Comparison of ENCODE assay signal across 1 cellular context in the genomic region with DNA sequence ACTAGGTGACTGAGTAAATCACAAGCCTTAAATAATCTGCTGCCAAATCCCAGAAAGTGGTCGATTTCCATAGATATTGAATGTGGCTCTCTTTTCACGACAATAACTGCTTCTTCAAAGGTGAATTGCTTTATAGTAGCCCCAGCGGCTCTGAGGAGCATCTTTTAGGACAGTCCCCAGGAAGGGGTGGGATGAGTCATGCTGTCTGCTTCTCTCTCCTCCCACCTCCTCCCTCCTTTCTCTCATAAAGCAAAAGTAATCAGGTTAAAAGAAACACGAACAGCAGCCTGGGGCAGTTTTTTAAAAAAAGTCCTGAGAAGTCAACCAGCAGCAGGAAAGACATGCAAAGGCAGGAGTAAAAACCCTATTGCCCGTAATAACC.
TF ChIP-seq lines count a peak whose summit lies in the region.

No MANE protein-coding gene starts in this region.

TF ChIP-seq in HEK293, 187 proteins besides CTCF, POLR2A, EP300 and RAD21 (continued from another document and continues in another):
- TF ChIP-seq, protein P1, sequence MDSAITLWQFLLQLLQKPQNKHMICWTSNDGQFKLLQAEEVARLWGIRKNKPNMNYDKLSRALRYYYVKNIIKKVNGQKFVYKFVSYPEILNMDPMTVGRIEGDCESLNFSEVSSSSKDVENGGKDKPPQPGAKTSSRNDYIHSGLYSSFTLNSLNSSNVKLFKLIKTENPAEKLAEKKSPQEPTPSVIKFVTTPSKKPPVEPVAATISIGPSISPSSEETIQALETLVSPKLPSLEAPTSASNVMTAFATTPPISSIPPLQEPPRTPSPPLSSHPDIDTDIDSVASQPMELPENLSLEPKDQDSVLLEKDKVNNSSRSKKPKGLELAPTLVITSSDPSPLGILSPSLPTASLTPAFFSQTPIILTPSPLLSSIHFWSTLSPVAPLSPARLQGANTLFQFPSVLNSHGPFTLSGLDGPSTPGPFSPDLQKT (IDR thresholded peaks at IDR 0.05; ENCODE audit: borderline replicate concordance, low read depth, low read length) = no peak
- no peak for TF ChIP-seq ZNF843 (tag by site-specific recombination; IDR thresholded peaks at IDR 0.05)
- 0 out of 2 replicates have a peak, but pooled peaks have one; percentile 24 for TF ChIP-seq ZNF10 (tag by site-specific recombination; IDR thresholded peaks at IDR 0.05)
- peak; percentile 25; the same call in 1 of the 2 replicates for TF ChIP-seq ZFHX2 (tag by site-specific recombination; conservative IDR thresholded peaks at IDR 0.05)
- TF ChIP-seq, protein P2, sequence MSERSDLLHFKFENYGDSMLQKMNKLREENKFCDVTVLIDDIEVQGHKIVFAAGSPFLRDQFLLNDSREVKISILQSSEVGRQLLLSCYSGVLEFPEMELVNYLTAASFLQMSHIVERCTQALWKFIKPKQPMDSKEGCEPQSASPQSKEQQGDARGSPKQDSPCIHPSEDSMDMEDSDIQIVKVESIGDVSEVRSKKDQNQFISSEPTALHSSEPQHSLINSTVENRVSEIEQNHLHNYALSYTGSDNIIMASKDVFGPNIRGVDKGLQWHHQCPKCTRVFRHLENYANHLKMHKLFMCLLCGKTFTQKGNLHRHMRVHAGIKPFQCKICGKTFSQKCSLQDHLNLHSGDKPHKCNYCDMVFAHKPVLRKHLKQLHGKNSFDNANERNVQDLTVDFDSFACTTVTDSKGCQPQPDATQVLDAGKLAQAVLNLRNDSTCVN (tag by site-specific recombination; optimal IDR thresholded peaks at IDR 0.05) = no peak
- TF ChIP-seq PRDM1 (tag by site-specific recombination; IDR thresholded peaks at IDR 0.05) = peak; percentile 91
- TF ChIP-seq ZIC2 (tag by site-specific recombination; IDR thresholded peaks at IDR 0.05) = no peak
- TF ChIP-seq ZNF558 (tag by site-specific recombination; IDR thresholded peaks at IDR 0.05) = no peak
- TF ChIP-seq ZNF248 (tag by site-specific recombination; IDR thresholded peaks at IDR 0.05) = no peak
- peak; percentile 30; the same call in 1 of the 2 replicates for TF ChIP-seq SP7 (tag by site-specific recombination; IDR thresholded peaks at IDR 0.05)
- TF ChIP-seq, protein P3, sequence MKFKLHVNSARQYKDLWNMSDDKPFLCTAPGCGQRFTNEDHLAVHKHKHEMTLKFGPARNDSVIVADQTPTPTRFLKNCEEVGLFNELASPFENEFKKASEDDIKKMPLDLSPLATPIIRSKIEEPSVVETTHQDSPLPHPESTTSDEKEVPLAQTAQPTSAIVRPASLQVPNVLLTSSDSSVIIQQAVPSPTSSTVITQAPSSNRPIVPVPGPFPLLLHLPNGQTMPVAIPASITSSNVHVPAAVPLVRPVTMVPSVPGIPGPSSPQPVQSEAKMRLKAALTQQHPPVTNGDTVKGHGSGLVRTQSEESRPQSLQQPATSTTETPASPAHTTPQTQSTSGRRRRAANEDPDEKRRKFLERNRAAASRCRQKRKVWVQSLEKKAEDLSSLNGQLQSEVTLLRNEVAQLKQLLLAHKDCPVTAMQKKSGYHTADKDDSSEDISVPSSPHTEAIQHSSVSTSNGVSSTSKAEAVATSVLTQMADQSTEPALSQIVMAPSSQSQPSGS (tag by site-specific recombination; IDR thresholded peaks at IDR 0.05; ENCODE audit: low read depth) = no peak
- TF ChIP-seq ZNF341 (tag by site-specific recombination; IDR thresholded peaks at IDR 0.05; ENCODE audit: low read depth) = no peak
- no peak for TF ChIP-seq ZNF133 (tag by site-specific recombination; IDR thresholded peaks at IDR 0.05)
- no peak for TF ChIP-seq ZNF530 (tag by site-specific recombination; IDR thresholded peaks at IDR 0.05; ENCODE audit: low read depth)
- no peak for TF ChIP-seq ZNF768 (tag by site-specific recombination; IDR thresholded peaks at IDR 0.05)
- peak; percentile 31; the same call in 1 of the 2 replicates for TF ChIP-seq ZNF561 (tag by site-specific recombination; IDR thresholded peaks at IDR 0.05; ENCODE audit: borderline replicate concordance)
- TF ChIP-seq SCRT1 (tag by site-specific recombination; IDR thresholded peaks at IDR 0.05; ENCODE audit: borderline replicate concordance) = no peak
- no peak for TF ChIP-seq ZFP41 (tag by site-specific recombination; IDR thresholded peaks at IDR 0.05; ENCODE audit: borderline replicate concordance)
- TF ChIP-seq, protein P4, sequence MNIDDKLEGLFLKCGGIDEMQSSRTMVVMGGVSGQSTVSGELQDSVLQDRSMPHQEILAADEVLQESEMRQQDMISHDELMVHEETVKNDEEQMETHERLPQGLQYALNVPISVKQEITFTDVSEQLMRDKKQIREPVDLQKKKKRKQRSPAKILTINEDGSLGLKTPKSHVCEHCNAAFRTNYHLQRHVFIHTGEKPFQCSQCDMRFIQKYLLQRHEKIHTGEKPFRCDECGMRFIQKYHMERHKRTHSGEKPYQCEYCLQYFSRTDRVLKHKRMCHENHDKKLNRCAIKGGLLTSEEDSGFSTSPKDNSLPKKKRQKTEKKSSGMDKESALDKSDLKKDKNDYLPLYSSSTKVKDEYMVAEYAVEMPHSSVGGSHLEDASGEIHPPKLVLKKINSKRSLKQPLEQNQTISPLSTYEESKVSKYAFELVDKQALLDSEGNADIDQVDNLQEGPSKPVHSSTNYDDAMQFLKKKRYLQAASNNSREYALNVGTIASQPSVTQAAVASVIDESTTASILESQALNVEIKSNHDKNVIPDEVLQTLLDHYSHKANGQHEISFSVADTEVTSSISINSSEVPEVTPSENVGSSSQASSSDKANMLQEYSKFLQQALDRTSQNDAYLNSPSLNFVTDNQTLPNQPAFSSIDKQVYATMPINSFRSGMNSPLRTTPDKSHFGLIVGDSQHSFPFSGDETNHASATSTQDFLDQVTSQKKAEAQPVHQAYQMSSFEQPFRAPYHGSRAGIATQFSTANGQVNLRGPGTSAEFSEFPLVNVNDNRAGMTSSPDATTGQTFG (tag by site-specific recombination; IDR thresholded peaks at IDR 0.05; ENCODE audit: borderline replicate concordance) = no peak
- TF ChIP-seq ZNF169 (tag by site-specific recombination; IDR thresholded peaks at IDR 0.05) = no peak
- TF ChIP-seq, protein P5, sequence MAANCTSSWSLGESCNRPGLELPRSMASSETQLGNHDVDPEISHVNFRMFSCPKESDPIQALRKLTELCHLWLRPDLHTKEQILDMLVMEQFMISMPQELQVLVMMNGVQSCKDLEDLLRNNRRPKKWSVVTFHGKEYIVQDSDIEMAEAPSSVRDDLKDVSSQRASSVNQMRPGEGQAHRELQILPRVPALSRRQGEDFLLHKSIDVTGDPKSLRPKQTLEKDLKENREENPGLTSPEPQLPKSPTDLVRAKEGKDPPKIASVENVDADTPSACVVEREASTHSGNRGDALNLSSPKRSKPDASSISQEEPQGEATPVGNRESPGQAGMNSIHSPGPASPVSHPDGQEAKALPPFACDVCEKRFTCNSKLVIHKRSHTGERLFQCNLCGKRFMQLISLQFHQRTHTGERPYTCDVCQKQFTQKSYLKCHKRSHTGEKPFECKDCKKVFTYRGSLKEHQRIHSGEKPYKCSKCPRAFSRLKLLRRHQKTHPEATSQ (tag by site-specific recombination; IDR thresholded peaks at IDR 0.05) = no peak
- TF ChIP-seq WT1 (tag by site-specific recombination; IDR thresholded peaks at IDR 0.05) = peak; percentile 67
- TF ChIP-seq, protein P6, sequence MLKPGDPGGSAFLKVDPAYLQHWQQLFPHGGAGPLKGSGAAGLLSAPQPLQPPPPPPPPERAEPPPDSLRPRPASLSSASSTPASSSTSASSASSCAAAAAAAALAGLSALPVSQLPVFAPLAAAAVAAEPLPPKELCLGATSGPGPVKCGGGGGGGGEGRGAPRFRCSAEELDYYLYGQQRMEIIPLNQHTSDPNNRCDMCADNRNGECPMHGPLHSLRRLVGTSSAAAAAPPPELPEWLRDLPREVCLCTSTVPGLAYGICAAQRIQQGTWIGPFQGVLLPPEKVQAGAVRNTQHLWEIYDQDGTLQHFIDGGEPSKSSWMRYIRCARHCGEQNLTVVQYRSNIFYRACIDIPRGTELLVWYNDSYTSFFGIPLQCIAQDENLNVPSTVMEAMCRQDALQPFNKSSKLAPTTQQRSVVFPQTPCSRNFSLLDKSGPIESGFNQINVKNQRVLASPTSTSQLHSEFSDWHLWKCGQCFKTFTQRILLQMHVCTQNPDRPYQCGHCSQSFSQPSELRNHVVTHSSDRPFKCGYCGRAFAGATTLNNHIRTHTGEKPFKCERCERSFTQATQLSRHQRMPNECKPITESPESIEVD (tag by site-specific recombination; IDR thresholded peaks at IDR 0.05) = peak; percentile 78
- TF ChIP-seq, protein P7, sequence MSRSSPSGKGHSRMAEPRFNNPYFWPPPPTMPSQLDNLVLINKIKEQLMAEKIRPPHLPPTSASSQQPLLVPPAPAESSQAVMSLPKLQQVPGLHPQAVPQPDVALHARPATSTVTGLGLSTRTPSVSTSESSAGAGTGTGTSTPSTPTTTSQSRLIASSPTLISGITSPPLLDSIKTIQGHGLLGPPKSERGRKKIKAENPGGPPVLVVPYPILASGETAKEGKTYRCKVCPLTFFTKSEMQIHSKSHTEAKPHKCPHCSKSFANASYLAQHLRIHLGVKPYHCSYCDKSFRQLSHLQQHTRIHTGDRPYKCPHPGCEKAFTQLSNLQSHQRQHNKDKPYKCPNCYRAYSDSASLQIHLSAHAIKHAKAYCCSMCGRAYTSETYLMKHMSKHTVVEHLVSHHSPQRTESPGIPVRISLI (tag by site-specific recombination; IDR thresholded peaks at IDR 0.05) = peak; percentile 33; the same call in 1 of the 2 replicates
- no peak for TF ChIP-seq ZNF223 (tag by site-specific recombination; IDR thresholded peaks at IDR 0.05)
- no peak for TF ChIP-seq ZNF623 (tag by site-specific recombination; IDR thresholded peaks at IDR 0.05)
- TF ChIP-seq, protein P8, sequence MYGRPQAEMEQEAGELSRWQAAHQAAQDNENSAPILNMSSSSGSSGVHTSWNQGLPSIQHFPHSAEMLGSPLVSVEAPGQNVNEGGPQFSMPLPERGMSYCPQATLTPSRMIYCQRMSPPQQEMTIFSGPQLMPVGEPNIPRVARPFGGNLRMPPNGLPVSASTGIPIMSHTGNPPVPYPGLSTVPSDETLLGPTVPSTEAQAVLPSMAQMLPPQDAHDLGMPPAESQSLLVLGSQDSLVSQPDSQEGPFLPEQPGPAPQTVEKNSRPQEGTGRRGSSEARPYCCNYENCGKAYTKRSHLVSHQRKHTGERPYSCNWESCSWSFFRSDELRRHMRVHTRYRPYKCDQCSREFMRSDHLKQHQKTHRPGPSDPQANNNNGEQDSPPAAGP (tag by site-specific recombination; IDR thresholded peaks at IDR 0.05) = no peak
- TF ChIP-seq, protein P9, sequence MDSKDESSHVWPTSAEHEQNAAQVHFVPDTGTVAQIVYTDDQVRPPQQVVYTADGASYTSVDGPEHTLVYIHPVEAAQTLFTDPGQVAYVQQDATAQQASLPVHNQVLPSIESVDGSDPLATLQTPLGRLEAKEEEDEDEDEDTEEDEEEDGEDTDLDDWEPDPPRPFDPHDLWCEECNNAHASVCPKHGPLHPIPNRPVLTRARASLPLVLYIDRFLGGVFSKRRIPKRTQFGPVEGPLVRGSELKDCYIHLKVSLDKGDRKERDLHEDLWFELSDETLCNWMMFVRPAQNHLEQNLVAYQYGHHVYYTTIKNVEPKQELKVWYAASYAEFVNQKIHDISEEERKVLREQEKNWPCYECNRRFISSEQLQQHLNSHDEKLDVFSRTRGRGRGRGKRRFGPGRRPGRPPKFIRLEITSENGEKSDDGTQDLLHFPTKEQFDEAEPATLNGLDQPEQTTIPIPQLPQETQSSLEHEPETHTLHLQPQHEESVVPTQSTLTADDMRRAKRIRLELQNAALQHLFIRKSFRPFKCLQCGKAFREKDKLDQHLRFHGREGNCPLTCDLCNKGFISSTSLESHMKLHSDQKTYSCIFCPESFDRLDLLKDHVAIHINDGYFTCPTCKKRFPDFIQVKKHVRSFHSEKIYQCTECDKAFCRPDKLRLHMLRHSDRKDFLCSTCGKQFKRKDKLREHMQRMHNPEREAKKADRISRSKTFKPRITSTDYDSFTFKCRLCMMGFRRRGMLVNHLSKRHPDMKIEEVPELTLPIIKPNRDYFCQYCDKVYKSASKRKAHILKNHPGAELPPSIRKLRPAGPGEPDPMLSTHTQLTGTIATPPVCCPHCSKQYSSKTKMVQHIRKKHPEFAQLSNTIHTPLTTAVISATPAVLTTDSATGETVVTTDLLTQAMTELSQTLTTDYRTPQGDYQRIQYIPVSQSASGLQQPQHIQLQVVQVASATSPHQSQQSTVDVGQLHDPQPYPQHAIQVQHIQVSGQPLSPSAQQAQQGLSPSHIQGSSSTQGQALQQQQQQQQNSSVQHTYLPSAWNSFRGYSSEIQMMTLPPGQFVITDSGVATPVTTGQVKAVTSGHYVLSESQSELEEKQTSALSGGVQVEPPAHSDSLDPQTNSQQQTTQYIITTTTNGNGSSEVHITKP (tag by site-specific recombination; IDR thresholded peaks at IDR 0.05) = 0 out of 2 replicates have a peak, but pooled peaks have one; percentile 28
- peak; percentile 93 for TF ChIP-seq ZBTB48 (tag by site-specific recombination; IDR thresholded peaks at IDR 0.05)
- TF ChIP-seq ZNF366 (tag by site-specific recombination; conservative IDR thresholded peaks at IDR 0.05) = 0 out of 2 replicates have a peak, but pooled peaks have one; percentile 34
- no peak for TF ChIP-seq ZNF654 (tag by site-specific recombination; IDR thresholded peaks at IDR 0.05; ENCODE audit: low read depth)
- TF ChIP-seq KLF10 (tag by site-specific recombination; IDR thresholded peaks at IDR 0.05) = 0 out of 2 replicates have a peak, but pooled peaks have one; percentile 32
- no peak for TF ChIP-seq ZNF19 (tag by site-specific recombination; IDR thresholded peaks at IDR 0.05; ENCODE audit: low read depth)
- peak; percentile 41; the same call in 1 of the 2 replicates for TF ChIP-seq SP2 (tag by site-specific recombination; IDR thresholded peaks at IDR 0.05)
- TF ChIP-seq, protein P10, sequence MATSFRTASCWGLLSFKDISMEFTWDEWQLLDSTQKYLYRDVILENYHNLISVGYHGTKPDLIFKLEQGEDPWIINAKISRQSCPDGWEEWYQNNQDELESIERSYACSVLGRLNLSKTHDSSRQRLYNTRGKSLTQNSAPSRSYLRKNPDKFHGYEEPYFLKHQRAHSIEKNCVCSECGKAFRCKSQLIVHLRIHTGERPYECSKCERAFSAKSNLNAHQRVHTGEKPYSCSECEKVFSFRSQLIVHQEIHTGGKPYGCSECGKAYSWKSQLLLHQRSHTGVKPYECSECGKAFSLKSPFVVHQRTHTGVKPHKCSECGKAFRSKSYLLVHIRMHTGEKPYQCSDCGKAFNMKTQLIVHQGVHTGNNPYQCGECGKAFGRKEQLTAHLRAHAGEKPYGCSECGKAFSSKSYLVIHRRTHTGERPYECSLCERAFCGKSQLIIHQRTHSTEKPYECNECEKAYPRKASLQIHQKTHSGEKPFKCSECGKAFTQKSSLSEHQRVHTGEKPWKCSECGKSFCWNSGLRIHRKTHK (tag by site-specific recombination; IDR thresholded peaks at IDR 0.05) = no peak
- TF ChIP-seq, protein P11, sequence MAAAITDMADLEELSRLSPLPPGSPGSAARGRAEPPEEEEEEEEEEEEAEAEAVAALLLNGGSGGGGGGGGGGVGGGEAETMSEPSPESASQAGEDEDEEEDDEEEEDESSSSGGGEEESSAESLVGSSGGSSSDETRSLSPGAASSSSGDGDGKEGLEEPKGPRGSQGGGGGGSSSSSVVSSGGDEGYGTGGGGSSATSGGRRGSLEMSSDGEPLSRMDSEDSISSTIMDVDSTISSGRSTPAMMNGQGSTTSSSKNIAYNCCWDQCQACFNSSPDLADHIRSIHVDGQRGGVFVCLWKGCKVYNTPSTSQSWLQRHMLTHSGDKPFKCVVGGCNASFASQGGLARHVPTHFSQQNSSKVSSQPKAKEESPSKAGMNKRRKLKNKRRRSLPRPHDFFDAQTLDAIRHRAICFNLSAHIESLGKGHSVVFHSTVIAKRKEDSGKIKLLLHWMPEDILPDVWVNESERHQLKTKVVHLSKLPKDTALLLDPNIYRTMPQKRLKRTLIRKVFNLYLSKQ (tag by site-specific recombination; IDR thresholded peaks at IDR 0.05; ENCODE audit: borderline replicate concordance) = no peak
- no peak for TF ChIP-seq SP3 (tag by site-specific recombination; IDR thresholded peaks at IDR 0.05)
- TF ChIP-seq EGR2 (tag by site-specific recombination; IDR thresholded peaks at IDR 0.05; ENCODE audit: low read depth) = peak; percentile 26; the same call in 1 of the 2 replicates
